Comparison of ENCODE assay signal across 6 cellular contexts in the genomic region with DNA sequence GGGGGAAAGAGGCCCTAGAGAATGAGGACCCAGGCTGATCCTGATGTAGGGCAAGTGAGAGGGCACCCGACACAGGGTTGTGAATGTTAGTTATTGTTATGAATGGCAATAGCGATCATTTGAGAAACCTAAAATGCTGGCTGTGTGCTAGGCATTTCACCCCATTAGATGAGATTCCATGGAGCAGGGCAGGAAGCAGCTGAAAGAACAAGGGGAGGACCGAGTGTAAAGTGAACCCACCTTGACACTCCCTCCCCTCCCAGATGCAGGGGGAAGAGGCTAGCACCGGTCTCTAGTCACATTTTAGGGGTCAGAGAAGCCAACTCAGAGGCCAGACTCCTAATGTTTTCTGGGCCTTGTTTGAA.
DNase-seq lines count a peak whose midpoint lies in the region.

No MANE protein-coding gene starts in this region.

- no peak overlapping the region for H3K27ac Mint-ChIP-seq in dendritic cell treated with granulocyte-macrophage colony-stimulating factor and Interleukin-4, amounts not matched to agents 40 ng/mL and 50 ng/mL, for 4 days

- intact Hi-C loops in dendritic cell treated with granulocyte-macrophage colony-stimulating factor and Interleukin-4, amounts not matched to agents 40 ng/mL and 50 ng/mL, for 4 days (cut with micrococcal nuclease) = no loop called here

- peaks cover 22% of the 10 kb centered on the region for H3K36me3 Mint-ChIP-seq in dendritic cell treated with granulocyte-macrophage colony-stimulating factor and Interleukin-4, amounts not matched to agents 40 ng/mL and 50 ng/mL, for 4 days (ENCODE audit: low read depth)

- peaks cover 60% of the 10 kb centered on the region for H3K27me3 Mint-ChIP-seq in dendritic cell treated with granulocyte-macrophage colony-stimulating factor and Interleukin-4, amounts not matched to agents 40 ng/mL and 50 ng/mL, for 4 days

- H3K4me3 Mint-ChIP-seq in dendritic cell treated with granulocyte-macrophage colony-stimulating factor and Interleukin-4, amounts not matched to agents 40 ng/mL and 50 ng/mL, for 4 days = peak overlapping the region; percentile 72

- H3K4me3 ChIP-seq in skeletal muscle cell (ENCODE audit: low read depth, low read length) = peak overlapping the region; percentile 76

- DNase-seq in NAMALWA (ENCODE audit: low spot score) = peak; percentile 31
- no peak for DNase-seq in skeletal muscle cell (ENCODE audit: low read depth)
- no peak for DNase-seq in hepatic stellate cell (ENCODE audit: low spot score)
- no peak for DNase-seq in UCSD-AML1 (lab: John Stamatoyannopoulos, UW; ENCODE audit: unreplicated experiment)
- no peak for DNase-seq in stimulated activated CD8-positive, alpha-beta memory T cell treated with anti-CD3 and anti-CD28 coated beads, Interleukin-4, amount 100 ng/mL, for 48 hours

- peaks cover 38% of the 10 kb centered on the region for H3K4me1 Mint-ChIP-seq in dendritic cell treated with granulocyte-macrophage colony-stimulating factor and Interleukin-4, amounts not matched to agents 40 ng/mL and 50 ng/mL, for 4 days (ENCODE audit: low read depth)

- H3K9me3 Mint-ChIP-seq in dendritic cell treated with granulocyte-macrophage colony-stimulating factor and Interleukin-4, amounts not matched to agents 40 ng/mL and 50 ng/mL, for 4 days = no peaks in the 10 kb centered on the region
